Comparison of ENCODE assay signal across 1 cellular context in the genomic region with DNA sequence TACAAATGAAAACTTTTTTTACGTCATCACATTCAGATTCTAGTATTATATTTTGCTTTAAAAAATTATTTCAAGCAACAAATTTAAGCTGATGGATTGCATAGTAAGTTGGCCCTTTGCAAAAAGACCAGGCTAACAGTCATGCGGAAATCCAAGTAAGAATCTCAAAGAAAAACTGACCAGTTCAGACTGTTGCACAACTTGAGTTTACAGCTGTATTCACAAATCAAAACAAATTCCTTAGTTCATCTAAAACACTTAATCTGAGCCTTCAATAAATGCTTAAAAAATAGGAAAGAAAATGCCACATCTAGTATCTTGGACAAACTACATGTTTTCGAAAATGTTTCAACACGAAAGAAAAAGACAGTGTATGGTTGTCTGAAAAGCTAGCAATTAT.
TF ChIP-seq lines count a peak whose summit lies in the region.

No MANE protein-coding gene starts in this region.

TF ChIP-seq in A549, 52 proteins besides CTCF, POLR2A, EP300 and RAD21 (continued from another document):
- TF ChIP-seq JUNB (IDR thresholded peaks at IDR 0.05), result no peak
- no peak for TF ChIP-seq CHD4 (IDR thresholded peaks at IDR 0.05; ENCODE audit: borderline replicate concordance)
- TF ChIP-seq, protein P1, sequence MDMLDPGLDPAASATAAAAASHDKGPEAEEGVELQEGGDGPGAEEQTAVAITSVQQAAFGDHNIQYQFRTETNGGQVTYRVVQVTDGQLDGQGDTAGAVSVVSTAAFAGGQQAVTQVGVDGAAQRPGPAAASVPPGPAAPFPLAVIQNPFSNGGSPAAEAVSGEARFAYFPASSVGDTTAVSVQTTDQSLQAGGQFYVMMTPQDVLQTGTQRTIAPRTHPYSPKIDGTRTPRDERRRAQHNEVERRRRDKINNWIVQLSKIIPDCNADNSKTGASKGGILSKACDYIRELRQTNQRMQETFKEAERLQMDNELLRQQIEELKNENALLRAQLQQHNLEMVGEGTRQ (IDR thresholded peaks at IDR 0.05), result no peak
- TF ChIP-seq ZNF302 (CRISPR knock-in tag; IDR thresholded peaks at IDR 0.05), result no peak
- TF ChIP-seq, protein P2, sequence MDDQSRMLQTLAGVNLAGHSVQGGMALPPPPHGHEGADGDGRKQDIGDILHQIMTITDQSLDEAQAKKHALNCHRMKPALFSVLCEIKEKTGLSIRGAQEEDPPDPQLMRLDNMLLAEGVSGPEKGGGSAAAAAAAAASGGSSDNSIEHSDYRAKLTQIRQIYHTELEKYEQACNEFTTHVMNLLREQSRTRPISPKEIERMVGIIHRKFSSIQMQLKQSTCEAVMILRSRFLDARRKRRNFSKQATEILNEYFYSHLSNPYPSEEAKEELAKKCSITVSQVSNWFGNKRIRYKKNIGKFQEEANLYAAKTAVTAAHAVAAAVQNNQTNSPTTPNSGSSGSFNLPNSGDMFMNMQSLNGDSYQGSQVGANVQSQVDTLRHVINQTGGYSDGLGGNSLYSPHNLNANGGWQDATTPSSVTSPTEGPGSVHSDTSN (IDR thresholded peaks at IDR 0.05), result no peak
- TF ChIP-seq TFCP2L1 (CRISPR knock-in tag; IDR thresholded peaks at IDR 0.05), result no peak
- TF ChIP-seq, protein P3, sequence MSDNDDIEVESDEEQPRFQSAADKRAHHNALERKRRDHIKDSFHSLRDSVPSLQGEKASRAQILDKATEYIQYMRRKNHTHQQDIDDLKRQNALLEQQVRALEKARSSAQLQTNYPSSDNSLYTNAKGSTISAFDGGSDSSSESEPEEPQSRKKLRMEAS (IDR thresholded peaks at IDR 0.05), result no peak
- TF ChIP-seq, protein P4, sequence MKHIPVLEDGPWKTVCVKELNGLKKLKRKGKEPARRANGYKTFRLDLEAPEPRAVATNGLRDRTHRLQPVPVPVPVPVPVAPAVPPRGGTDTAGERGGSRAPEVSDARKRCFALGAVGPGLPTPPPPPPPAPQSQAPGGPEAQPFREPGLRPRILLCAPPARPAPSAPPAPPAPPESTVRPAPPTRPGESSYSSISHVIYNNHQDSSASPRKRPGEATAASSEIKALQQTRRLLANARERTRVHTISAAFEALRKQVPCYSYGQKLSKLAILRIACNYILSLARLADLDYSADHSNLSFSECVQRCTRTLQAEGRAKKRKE (CRISPR knock-in tag; IDR thresholded peaks at IDR 0.05; ENCODE audit: low read depth), result no peak
- no peak for TF ChIP-seq HEYL (CRISPR knock-in tag; IDR thresholded peaks at IDR 0.05)
- TF ChIP-seq, protein P5, sequence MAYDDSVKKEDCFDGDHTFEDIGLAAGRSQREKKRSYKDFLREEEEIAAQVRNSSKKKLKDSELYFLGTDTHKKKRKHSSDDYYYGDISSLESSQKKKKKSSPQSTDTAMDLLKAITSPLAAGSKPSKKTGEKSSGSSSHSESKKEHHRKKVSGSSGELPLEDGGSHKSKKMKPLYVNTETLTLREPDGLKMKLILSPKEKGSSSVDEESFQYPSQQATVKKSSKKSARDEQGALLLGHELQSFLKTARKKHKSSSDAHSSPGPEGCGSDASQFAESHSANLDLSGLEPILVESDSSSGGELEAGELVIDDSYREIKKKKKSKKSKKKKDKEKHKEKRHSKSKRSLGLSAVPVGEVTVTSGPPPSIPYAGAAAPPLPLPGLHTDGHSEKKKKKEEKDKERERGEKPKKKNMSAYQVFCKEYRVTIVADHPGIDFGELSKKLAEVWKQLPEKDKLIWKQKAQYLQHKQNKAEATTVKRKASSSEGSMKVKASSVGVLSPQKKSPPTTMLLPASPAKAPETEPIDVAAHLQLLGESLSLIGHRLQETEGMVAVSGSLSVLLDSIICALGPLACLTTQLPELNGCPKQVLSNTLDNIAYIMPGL (CRISPR knock-in tag; IDR thresholded peaks at IDR 0.05; ENCODE audit: borderline replicate concordance), result no peak
- no peak for TF ChIP-seq CBX2 (IDR thresholded peaks at IDR 0.05; ENCODE audit: borderline replicate concordance, low read depth)
- no peak for TF ChIP-seq MYC (IDR thresholded peaks at IDR 0.05; ENCODE audit: borderline replicate concordance, low read length)
- TF ChIP-seq BHLHE40 (IDR thresholded peaks at IDR 0.05; ENCODE audit: low read depth, low read length), result no peak
